ENCODE assay signal across 8 cellular contexts in the genomic region with DNA sequence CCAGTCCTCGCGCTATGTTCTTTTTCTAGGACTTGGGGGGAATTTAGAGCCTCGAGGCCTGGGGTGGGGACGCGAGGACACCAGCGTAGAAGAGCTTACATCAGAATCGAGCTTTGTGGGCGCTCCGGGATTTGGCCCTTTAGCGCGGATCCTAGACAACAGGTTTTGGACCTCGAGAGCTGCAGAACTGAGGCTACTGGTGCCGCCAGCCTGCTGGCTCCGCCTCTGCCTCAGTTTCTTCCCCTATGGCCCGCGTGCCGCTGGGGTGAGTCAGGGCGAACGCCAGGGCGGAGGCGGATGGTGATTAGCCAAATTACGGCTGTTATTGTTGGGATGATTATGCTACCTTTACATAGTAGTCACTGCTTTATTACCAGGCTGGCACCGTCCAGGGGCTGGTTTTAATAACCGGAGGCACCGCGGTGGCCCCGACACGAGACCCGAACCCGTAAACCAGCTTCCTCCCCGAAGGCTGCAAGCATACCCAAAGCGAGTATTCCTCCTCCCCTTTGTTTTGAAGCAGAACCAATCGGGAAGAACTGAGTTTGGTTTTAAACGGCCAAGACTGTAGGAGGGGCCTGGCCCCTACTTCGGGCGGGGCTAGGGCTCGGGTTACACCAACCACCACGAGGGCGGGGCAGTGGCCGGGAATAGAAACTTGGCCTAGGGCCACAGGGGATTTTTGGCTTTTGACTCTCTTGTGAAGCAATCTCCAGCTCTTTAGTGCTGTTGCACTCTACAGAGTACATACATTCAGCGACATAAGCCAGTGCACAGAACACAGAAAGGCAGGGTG. TPM values are rescaled to one million over a fixed set of nuclear protein-coding genes. Genes with fewer than 3 reads are reported as not detected.
A peak's percentile ranks its signal among the peaks of the same experiment; 100 is the strongest.
DNase-seq lines count a peak whose midpoint lies in the region; ATAC-seq, FAIRE-seq and TF ChIP-seq lines count a peak whose summit lies in the region.

No MANE protein-coding gene starts in this region.

- H3K27ac ChIP-seq in adipose tissue (ENCODE audit: low read depth, low read length) (peak overlapping the region; percentile 38), trophoblast cell (ENCODE audit: low read depth, low read length) (peak overlapping the region; percentile 94), transverse colon (peak overlapping the region; percentile 97 to 100 (median 100))

- peaks cover 15% of the 10 kb centered on the region in 2 experiments for H3K36me3 ChIP-seq in trophoblast cell (ENCODE audit: control insufficient read depth in 1 of 2, insufficient read depth in 2 of 2, low read length in 2 of 2)
- peaks cover 0 to 8% (median 0%) of the 10 kb centered on the region in 4 donors for H3K36me3 ChIP-seq in transverse colon

- peaks cover 15% of the 10 kb centered on the region for H3K79me1 ChIP-seq in trophoblast cell (ENCODE audit: low read length)

- H2BK12ac ChIP-seq in trophoblast cell (ENCODE audit: low read length) = peak overlapping the region; percentile 16

- H3K27me3 ChIP-seq in trophoblast cell (ENCODE audit: insufficient read depth, low read length) (no peaks in the 10 kb centered on the region), transverse colon (no peaks in the 10 kb centered on the region)

- no peak for TF ChIP-seq EP300 in transverse colon (IDR thresholded peaks at IDR 0.05; ENCODE audit: low read depth)

- H3K9me3 ChIP-seq in trophoblast cell (ENCODE audit: insufficient read depth, low read depth, low read length) = no peaks in the 10 kb centered on the region
- no peaks in the 10 kb centered on the region for H3K9me3 ChIP-seq in transverse colon

- WGBS in adipose tissue, 3 donors = 0 to 1% (median 0%) methylated on average over 38 to 41 of the region's 41 CpGs
- no CpG with 5 or more reads among the region's 41 CpGs for WGBS in trophoblast cell (ENCODE audit: extremely low coverage, insufficient coverage, insufficient read length)
- 1% methylated on average over 40 of the region's 41 CpGs; no CpG with 5 or more reads in 1 of the 2 donors for WGBS in transverse colon (ENCODE audit: low coverage in 1 of 2), 2 donors

- H2BK120ac ChIP-seq in trophoblast cell (ENCODE audit: insufficient read depth, low read length, poor library complexity) = peak overlapping the region; percentile 90

- peak overlapping the region; percentile 75 for H2AFZ ChIP-seq in trophoblast cell (ENCODE audit: insufficient read depth, low read length, poor library complexity)

- peak overlapping the region; percentile 63 for H3K4me3 ChIP-seq in trophoblast cell (ENCODE audit: low read depth, low read length)
- peak overlapping the region; percentile 79 to 99 (median 95) for H3K4me3 ChIP-seq in transverse colon

- peak overlapping the region; percentile 92 for H3K18ac ChIP-seq in trophoblast cell (ENCODE audit: low read length)

- H3K9ac ChIP-seq in trophoblast cell (ENCODE audit: low read length) = peak overlapping the region; percentile 88

- peaks cover 12% of the 10 kb centered on the region for H3K79me2 ChIP-seq in trophoblast cell (ENCODE audit: control insufficient read depth, insufficient read depth, low read length, poor library complexity)

- intact Hi-C loops in cardiac septum (cut with DNase I) = no loop called here
- intact Hi-C loops in transverse colon (cut with DNase I; ENCODE audit: low total_unique reads) = no loop called here

- H3K4me1 ChIP-seq in trophoblast cell (ENCODE audit: control insufficient read depth in 1 of 2, insufficient read depth in 2 of 2, low read length in 2 of 2) (peaks cover 4 to 16% of the 10 kb centered on the region in 2 experiments), transverse colon (peaks cover 10 to 29% (median 22%) of the 10 kb centered on the region in 4 donors)

- peak; percentile 94 for FAIRE-seq in GM12892 (lab: Jason Lieb, UNC)

- ATAC-seq in HG02840 (IDR thresholded peaks at IDR 0.05; ENCODE audit: low FRiP score, unreplicated experiment) = peak; percentile 69

- peak overlapping the region; percentile 65 for H4K12ac ChIP-seq in trophoblast cell (ENCODE audit: low read depth, low read length)

- in situ Hi-C loops in transverse colon (cut with MboI; ENCODE audit: low pct_ligation_motif_present in 1 of 4, low pct_unique_long_range_greater_than_20kb in 1 of 4, low sequenced_read_pairs in 3 of 4) = no loop called here

- peak overlapping the region; percentile 80 for H2AK5ac ChIP-seq in trophoblast cell (ENCODE audit: low read length)

- TF ChIP-seq POLR2A in GM12892 (IDR thresholded peaks at IDR 0.05; ENCODE audit: low read depth, low read length) (peak; percentile 87), transverse colon (IDR thresholded peaks at IDR 0.05) (peak; percentile 69)

- H3K4me2 ChIP-seq in trophoblast cell (ENCODE audit: low read length) = peak overlapping the region; percentile 92

- H3K4ac ChIP-seq in trophoblast cell (ENCODE audit: low read depth, low read length) = peak overlapping the region; percentile 75

- peak overlapping the region; percentile 93 for H4K91ac ChIP-seq in trophoblast cell (ENCODE audit: low read depth, low read length)

- H3K14ac ChIP-seq in trophoblast cell (ENCODE audit: low read length) = peak overlapping the region; percentile 90

- H2BK5ac ChIP-seq in trophoblast cell (ENCODE audit: low read depth, low read length, poor library complexity) = peak overlapping the region; percentile 87

- DNase-seq in GM12892 (ENCODE audit: insufficient read length) (peak; percentile 96), NCI-H1436 (lab: John Stamatoyannopoulos, UW) (peak; percentile 97), SW480 (ENCODE audit: low spot score) (peak; percentile 95), cardiac septum (ENCODE audit: low spot score) (peak; percentile 97), trophoblast cell (peak; percentile 99 to 100), transverse colon (peak; percentile 97)

- TF ChIP-seq CTCF in transverse colon (IDR thresholded peaks at IDR 0.05) = no peak

- peak overlapping the region; percentile 92 for H4K8ac ChIP-seq in trophoblast cell (ENCODE audit: low read depth, low read length)

- H3K23ac ChIP-seq in trophoblast cell (ENCODE audit: low read length) = no peak overlapping the region

RNA-seq across cellular contexts. Expression of gene GTPBP2, which starts 0.6 kb away (rescaled TPM):
- 39.3 TPM for polyA plus RNA-seq in GM12892 (2012; ENCODE audit: missing spikeins)
- 10 to 100 TPM; 27.3 to 49.6 (median 45.2) TPM for polyA plus RNA-seq in adipose tissue
- 27.9 TPM for total RNA-seq in cardiac septum
- polyA plus RNA-seq in trophoblast cell (2013) = 55.6 and 59.2 TPM in 2 replicates
- 100 to 1,000 TPM in 1 of 4 donors, 10 to 100 TPM in 3; 83.7 to 115 (median 86.8) TPM for total RNA-seq in transverse colon

RNA-seq across cellular contexts. Expression of gene MAD2L1BP, which starts 5.9 kb away (rescaled TPM):
- 23.8 TPM for polyA plus RNA-seq in GM12892 (2012; ENCODE audit: missing spikeins)
- 10 to 100 TPM; 14.8 to 20.5 (median 15.1) TPM for polyA plus RNA-seq in adipose tissue
- total RNA-seq in cardiac septum = 25.5 TPM
- polyA plus RNA-seq in trophoblast cell (2013) = 20.6 and 21.2 TPM in 2 replicates
- 10 to 100 TPM in 3 of 4 donors, 1 to 10 TPM in 1; 10.0 to 61.0 (median 42.4) TPM for total RNA-seq in transverse colon

RNA-seq across cellular contexts. Expression of gene RSPH9, which starts 15.1 kb away (rescaled TPM):
- 0.57 TPM for polyA plus RNA-seq in GM12892 (2012; ENCODE audit: missing spikeins)
- polyA plus RNA-seq in adipose tissue = under 1 TPM; 0.21 to 0.52 (median 0.22) TPM
- total RNA-seq in cardiac septum = 0.24 TPM
- 0.19 and 0.23 TPM in 2 replicates for polyA plus RNA-seq in trophoblast cell (2013)
- total RNA-seq in transverse colon = not detected

RNA-seq across cellular contexts. Expression of gene POLH, which starts 53.7 kb away (rescaled TPM):
- polyA plus RNA-seq in GM12892 (2012; ENCODE audit: missing spikeins) = 23.1 TPM
- polyA plus RNA-seq in adipose tissue = 1 to 10 TPM; 3.2 to 5.5 (median 4.3) TPM
- 9.8 TPM for total RNA-seq in cardiac septum
- polyA plus RNA-seq in trophoblast cell (2013) = 11.2 and 12.6 TPM in 2 replicates
- total RNA-seq in transverse colon = 10 to 100 TPM in 1 of 4 donors, 1 to 10 TPM in 3; 2.2 to 10.6 (median 7.0) TPM

RNA-seq across cellular contexts. Expression of gene XPO5, which starts 53.9 kb away (rescaled TPM):
- polyA plus RNA-seq in GM12892 (2012; ENCODE audit: missing spikeins) = 26.0 TPM
- polyA plus RNA-seq in adipose tissue = 10 to 100 TPM in 1 of 3 donors, 1 to 10 TPM in 2; 7.0 to 12.8 (median 9.8) TPM
- total RNA-seq in cardiac septum = 20.3 TPM
- 27.8 and 30.9 TPM in 2 replicates for polyA plus RNA-seq in trophoblast cell (2013)
- total RNA-seq in transverse colon = 10 to 100 TPM; 11.3 to 25.1 (median 17.6) TPM

Comparison
In these comparisons a context has a peak if more than half of its experiments do, and no peak if none do; other contexts are left out.
1. Peak in every context shown above with its lines: DNase-seq, ATAC-seq, H3K4me3 ChIP-seq and H3K27ac ChIP-seq.
2. H3K27ac ChIP-seq: peak in every context shown above with its lines; median percentile 100 in transverse colon; 94 in trophoblast cell; 38 in adipose tissue.